1 cellular context compared by ENCODE assay signal in the genomic region with DNA sequence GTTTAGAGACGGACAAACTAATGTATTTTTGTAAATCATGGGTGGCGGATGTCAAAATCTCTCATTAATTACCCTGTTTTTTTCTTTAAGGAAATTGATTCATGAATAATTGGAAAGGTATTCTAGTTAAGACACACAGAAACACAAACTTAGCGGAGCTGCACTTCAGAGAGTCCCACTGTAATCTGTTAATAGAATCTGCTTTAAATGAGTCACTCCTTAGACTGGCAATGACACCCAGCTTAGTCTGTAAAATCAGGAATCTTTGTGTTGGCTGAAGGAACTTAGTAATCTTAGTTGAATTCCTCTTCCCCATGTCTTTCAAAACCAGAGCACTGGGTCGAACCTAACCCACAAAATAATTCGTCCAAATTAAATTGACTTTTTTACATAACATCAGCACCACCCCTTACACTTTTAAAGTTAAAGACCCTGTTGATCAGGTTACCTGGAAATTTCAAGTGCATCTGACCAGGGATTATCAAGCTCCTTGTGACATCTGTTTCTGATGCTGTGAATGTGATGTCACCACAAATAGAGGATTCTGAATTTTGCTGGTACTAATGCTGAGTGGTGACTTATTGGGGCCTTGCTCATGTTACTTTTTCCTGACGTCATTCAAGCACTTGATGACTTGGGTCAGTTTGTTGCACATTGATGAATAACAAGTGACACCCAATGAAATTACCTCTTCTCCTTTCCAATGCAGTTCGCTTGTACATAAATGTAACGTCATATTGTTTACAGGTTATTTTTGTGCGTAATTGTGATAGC.
TF ChIP-seq lines count a peak whose summit lies in the region.

No MANE protein-coding gene starts in this region.

TF ChIP-seq in WTC11, 78 proteins besides CTCF, POLR2A, EP300 and RAD21:
- TF ChIP-seq, protein P1, sequence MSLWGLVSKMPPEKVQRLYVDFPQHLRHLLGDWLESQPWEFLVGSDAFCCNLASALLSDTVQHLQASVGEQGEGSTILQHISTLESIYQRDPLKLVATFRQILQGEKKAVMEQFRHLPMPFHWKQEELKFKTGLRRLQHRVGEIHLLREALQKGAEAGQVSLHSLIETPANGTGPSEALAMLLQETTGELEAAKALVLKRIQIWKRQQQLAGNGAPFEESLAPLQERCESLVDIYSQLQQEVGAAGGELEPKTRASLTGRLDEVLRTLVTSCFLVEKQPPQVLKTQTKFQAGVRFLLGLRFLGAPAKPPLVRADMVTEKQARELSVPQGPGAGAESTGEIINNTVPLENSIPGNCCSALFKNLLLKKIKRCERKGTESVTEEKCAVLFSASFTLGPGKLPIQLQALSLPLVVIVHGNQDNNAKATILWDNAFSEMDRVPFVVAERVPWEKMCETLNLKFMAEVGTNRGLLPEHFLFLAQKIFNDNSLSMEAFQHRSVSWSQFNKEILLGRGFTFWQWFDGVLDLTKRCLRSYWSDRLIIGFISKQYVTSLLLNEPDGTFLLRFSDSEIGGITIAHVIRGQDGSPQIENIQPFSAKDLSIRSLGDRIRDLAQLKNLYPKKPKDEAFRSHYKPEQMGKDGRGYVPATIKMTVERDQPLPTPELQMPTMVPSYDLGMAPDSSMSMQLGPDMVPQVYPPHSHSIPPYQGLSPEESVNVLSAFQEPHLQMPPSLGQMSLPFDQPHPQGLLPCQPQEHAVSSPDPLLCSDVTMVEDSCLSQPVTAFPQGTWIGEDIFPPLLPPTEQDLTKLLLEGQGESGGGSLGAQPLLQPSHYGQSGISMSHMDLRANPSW (CRISPR knock-in tag; conservative IDR thresholded peaks at IDR 0.05; ENCODE audit: low read depth): no peak
- no peak for TF ChIP-seq JUN (CRISPR knock-in tag; IDR thresholded peaks at IDR 0.05)
- no peak for TF ChIP-seq SMAD3 (CRISPR knock-in tag; IDR thresholded peaks at IDR 0.05; ENCODE audit: borderline replicate concordance)
- TF ChIP-seq, protein P2, sequence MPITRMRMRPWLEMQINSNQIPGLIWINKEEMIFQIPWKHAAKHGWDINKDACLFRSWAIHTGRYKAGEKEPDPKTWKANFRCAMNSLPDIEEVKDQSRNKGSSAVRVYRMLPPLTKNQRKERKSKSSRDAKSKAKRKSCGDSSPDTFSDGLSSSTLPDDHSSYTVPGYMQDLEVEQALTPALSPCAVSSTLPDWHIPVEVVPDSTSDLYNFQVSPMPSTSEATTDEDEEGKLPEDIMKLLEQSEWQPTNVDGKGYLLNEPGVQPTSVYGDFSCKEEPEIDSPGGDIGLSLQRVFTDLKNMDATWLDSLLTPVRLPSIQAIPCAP (CRISPR knock-in tag; IDR thresholded peaks at IDR 0.05): no peak
- TF ChIP-seq, protein P3, sequence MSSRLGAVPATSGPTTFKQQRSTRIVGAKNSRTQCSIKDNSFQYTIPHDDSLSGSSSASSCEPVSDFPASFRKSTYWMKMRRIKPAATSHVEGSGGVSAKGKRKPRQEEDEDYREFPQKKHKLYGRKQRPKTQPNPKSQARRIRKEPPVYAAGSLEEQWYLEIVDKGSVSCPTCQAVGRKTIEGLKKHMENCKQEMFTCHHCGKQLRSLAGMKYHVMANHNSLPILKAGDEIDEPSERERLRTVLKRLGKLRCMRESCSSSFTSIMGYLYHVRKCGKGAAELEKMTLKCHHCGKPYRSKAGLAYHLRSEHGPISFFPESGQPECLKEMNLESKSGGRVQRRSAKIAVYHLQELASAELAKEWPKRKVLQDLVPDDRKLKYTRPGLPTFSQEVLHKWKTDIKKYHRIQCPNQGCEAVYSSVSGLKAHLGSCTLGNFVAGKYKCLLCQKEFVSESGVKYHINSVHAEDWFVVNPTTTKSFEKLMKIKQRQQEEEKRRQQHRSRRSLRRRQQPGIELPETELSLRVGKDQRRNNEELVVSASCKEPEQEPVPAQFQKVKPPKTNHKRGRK (CRISPR knock-in tag; IDR thresholded peaks at IDR 0.05; ENCODE audit: borderline replicate concordance): no peak
- TF ChIP-seq CREB1 (CRISPR knock-in tag; IDR thresholded peaks at IDR 0.05): no peak
- TF ChIP-seq, protein P4, sequence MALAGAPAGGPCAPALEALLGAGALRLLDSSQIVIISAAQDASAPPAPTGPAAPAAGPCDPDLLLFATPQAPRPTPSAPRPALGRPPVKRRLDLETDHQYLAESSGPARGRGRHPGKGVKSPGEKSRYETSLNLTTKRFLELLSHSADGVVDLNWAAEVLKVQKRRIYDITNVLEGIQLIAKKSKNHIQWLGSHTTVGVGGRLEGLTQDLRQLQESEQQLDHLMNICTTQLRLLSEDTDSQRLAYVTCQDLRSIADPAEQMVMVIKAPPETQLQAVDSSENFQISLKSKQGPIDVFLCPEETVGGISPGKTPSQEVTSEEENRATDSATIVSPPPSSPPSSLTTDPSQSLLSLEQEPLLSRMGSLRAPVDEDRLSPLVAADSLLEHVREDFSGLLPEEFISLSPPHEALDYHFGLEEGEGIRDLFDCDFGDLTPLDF (CRISPR knock-in tag; IDR thresholded peaks at IDR 0.05): no peak
